Comparison of ENCODE assay signal across 18 cellular contexts in the genomic region with DNA sequence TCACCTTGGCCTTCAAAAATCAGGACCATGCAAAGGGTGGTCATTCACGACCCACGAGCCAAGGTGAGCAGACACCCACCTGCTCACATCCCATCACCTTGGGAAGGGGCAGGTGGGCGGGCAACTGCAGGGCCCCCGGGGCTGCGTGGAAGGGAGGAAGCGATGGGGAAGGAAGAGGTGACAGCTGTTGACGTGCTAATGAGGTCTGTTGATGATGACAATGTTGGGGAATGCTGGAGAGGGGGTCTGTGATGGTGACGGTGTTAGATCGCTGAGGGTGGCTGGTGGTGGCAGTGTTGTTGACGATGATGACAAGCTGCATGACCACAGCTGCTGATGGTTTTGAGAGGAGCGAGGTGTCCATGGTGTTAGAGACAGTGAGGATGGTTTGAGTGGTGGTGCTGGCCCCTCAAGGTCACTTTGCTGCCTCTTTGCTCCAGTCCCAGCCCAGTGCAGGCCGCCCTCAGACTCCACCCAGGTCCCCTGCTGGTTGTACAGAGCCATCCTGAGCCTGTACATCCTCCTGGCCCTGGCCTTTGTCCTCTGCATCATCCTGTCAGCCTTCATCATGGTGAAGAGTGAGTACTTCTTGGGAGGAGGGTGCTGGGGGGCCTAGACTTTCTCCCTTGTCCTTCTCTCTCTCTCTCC.
DNase-seq lines count a peak whose midpoint lies in the region; ATAC-seq lines count a peak whose summit lies in the region.
"Had no signal": no experiment of that assay in that cellular context is flagged by ENCODE, and none has a peak within 500 bp of the region (broad histone marks: within the 10 kb centered on the region; RNA-seq: fewer than 3 reads in every experiment).

No MANE protein-coding gene starts in this region.

- peak overlapping the region; percentile 50 for H3K27ac Mint-ChIP-seq in T-helper 1 cell treated with Interleukin-12 subunit alpha and Interleukin-12 subunit beta and Interleukin-4 antibody, amounts not matched to agents 30 μg/mL and 1 μg/mL, for 36 hours
- peak overlapping the region; percentile 69 for H3K27ac Mint-ChIP-seq in dendritic cell treated with granulocyte-macrophage colony-stimulating factor and Interleukin-4, amounts not matched to agents 40 ng/mL and 50 ng/mL, for 4 days
- peak overlapping the region; percentile 98 for H3K27ac Mint-ChIP-seq in stimulated activated memory B cell treated with anti-CD40 and anti-IgM and Interleukin-4, amounts not matched to agents 10 μg/mL and 1 μg/mL and 100 μg/mL, for 72 hours
- no peak overlapping the region for H3K27ac Mint-ChIP-seq in activated naive CD4-positive, alpha-beta T cell treated with anti-CD3 and anti-CD28 coated beads, Interleukin-2, amount 10 ng/mL, durations not matched to agents 7 days and 5 days

- ATAC-seq in stimulated activated memory B cell treated with anti-CD40 and anti-IgM and Interleukin-4, amounts not matched to agents 10 μg/mL and 1 μg/mL and 100 μg/mL, for 72 hours = no peak

- peaks cover 29% of the 10 kb centered on the region for H3K27me3 Mint-ChIP-seq in T-helper 1 cell treated with Interleukin-12 subunit alpha and Interleukin-12 subunit beta and Interleukin-4 antibody, amounts not matched to agents 30 μg/mL and 1 μg/mL, for 36 hours (ENCODE audit: low read depth)
- H3K27me3 Mint-ChIP-seq in dendritic cell treated with granulocyte-macrophage colony-stimulating factor and Interleukin-4, amounts not matched to agents 40 ng/mL and 50 ng/mL, for 4 days = no peaks in the 10 kb centered on the region
- H3K27me3 Mint-ChIP-seq in stimulated activated memory B cell treated with anti-CD40 and anti-IgM and Interleukin-4, amounts not matched to agents 10 μg/mL and 1 μg/mL and 100 μg/mL, for 72 hours = peaks cover 55% of the 10 kb centered on the region
- peaks cover 61% of the 10 kb centered on the region for H3K27me3 Mint-ChIP-seq in activated naive CD4-positive, alpha-beta T cell treated with anti-CD3 and anti-CD28 coated beads, Interleukin-2, amount 10 ng/mL, durations not matched to agents 7 days and 5 days

- intact Hi-C loops in dendritic cell treated with granulocyte-macrophage colony-stimulating factor and Interleukin-4, amounts not matched to agents 40 ng/mL and 50 ng/mL, for 4 days (cut with micrococcal nuclease) = no loop called here

- no peaks in the 10 kb centered on the region for H3K9me3 Mint-ChIP-seq in T-helper 1 cell treated with Interleukin-12 subunit alpha and Interleukin-12 subunit beta and Interleukin-4 antibody, amounts not matched to agents 30 μg/mL and 1 μg/mL, for 36 hours
- peaks cover 10% of the 10 kb centered on the region for H3K9me3 Mint-ChIP-seq in dendritic cell treated with granulocyte-macrophage colony-stimulating factor and Interleukin-4, amounts not matched to agents 40 ng/mL and 50 ng/mL, for 4 days
- peaks cover 3% of the 10 kb centered on the region for H3K9me3 Mint-ChIP-seq in stimulated activated memory B cell treated with anti-CD40 and anti-IgM and Interleukin-4, amounts not matched to agents 10 μg/mL and 1 μg/mL and 100 μg/mL, for 72 hours
- H3K9me3 Mint-ChIP-seq in activated naive CD4-positive, alpha-beta T cell treated with anti-CD3 and anti-CD28 coated beads, Interleukin-2, amount 10 ng/mL, durations not matched to agents 7 days and 5 days = no peaks in the 10 kb centered on the region

- CTCF ChIA-PET in activated naive CD4-positive, alpha-beta T cell treated with anti-CD3 and anti-CD28 coated beads, Interleukin-2, amount 10 ng/mL, durations not matched to agents 7 days and 5 days (lab: Charles Lee) = interaction anchor here (1.0 to 1.4 kb wide), 3 partner anchors 109 to 129 kb away, joined by 4 to 6 read pairs (median 5); no protein-coding TSS in a partner anchor

- peaks cover 36% of the 10 kb centered on the region for H3K4me1 Mint-ChIP-seq in T-helper 1 cell treated with Interleukin-12 subunit alpha and Interleukin-12 subunit beta and Interleukin-4 antibody, amounts not matched to agents 30 μg/mL and 1 μg/mL, for 36 hours (ENCODE audit: low read depth)
- H3K4me1 Mint-ChIP-seq in dendritic cell treated with granulocyte-macrophage colony-stimulating factor and Interleukin-4, amounts not matched to agents 40 ng/mL and 50 ng/mL, for 4 days (ENCODE audit: low read depth) = peaks cover 82% of the 10 kb centered on the region
- H3K4me1 Mint-ChIP-seq in stimulated activated memory B cell treated with anti-CD40 and anti-IgM and Interleukin-4, amounts not matched to agents 10 μg/mL and 1 μg/mL and 100 μg/mL, for 72 hours = peaks cover 69% of the 10 kb centered on the region
- peaks cover 60% of the 10 kb centered on the region for H3K4me1 Mint-ChIP-seq in activated naive CD4-positive, alpha-beta T cell treated with anti-CD3 and anti-CD28 coated beads, Interleukin-2, amount 10 ng/mL, durations not matched to agents 7 days and 5 days

- no peak overlapping the region for H3K4me3 Mint-ChIP-seq in T-helper 1 cell treated with Interleukin-12 subunit alpha and Interleukin-12 subunit beta and Interleukin-4 antibody, amounts not matched to agents 30 μg/mL and 1 μg/mL, for 36 hours
- H3K4me3 Mint-ChIP-seq in dendritic cell treated with granulocyte-macrophage colony-stimulating factor and Interleukin-4, amounts not matched to agents 40 ng/mL and 50 ng/mL, for 4 days = no peak overlapping the region
- H3K4me3 Mint-ChIP-seq in stimulated activated memory B cell treated with anti-CD40 and anti-IgM and Interleukin-4, amounts not matched to agents 10 μg/mL and 1 μg/mL and 100 μg/mL, for 72 hours = no peak overlapping the region
- H3K4me3 Mint-ChIP-seq in activated naive CD4-positive, alpha-beta T cell treated with anti-CD3 and anti-CD28 coated beads, Interleukin-2, amount 10 ng/mL, durations not matched to agents 7 days and 5 days = no peak overlapping the region

- DNase-seq in T-helper 1 cell = no peak
- DNase-seq in NAMALWA (ENCODE audit: low spot score) = peak; percentile 18
- no peak for DNase-seq in SHP77 treated with DMSO at 0.1 percent for 48 hours (lab: John Stamatoyannopoulos, UW)
- no peak for DNase-seq in DMS53 (lab: John Stamatoyannopoulos, UW)
- no peak for DNase-seq in activated naive CD4-positive, alpha-beta T cell treated with anti-CD3 and anti-CD28 coated beads, Interleukin-2, amount 10 ng/mL, durations not matched to agents 7 days and 5 days
- DNase-seq: activated CD4-positive, alpha-beta T cell treated with anti-CD3 and anti-CD28 coated beads, Interleukin-2, amount 50 U/mL, for 1 hour; caudate nucleus; CD4-positive, alpha-beta memory T cell; effector memory CD4-positive, alpha-beta T cell; mesenchymal stem cell; NCI-H187; NCI-H446 treated with DMSO at 0.1 percent for 48 hours; SJCRH30; stimulated activated CD4-positive, alpha-beta T cell treated with anti-CD3 and anti-CD28 coated beads, Interleukin-4, amount 100 ng/mL, for 1 hour; T-helper 9 cell had no signal

- peaks cover 6% of the 10 kb centered on the region for H3K36me3 Mint-ChIP-seq in T-helper 1 cell treated with Interleukin-12 subunit alpha and Interleukin-12 subunit beta and Interleukin-4 antibody, amounts not matched to agents 30 μg/mL and 1 μg/mL, for 36 hours (ENCODE audit: low read depth)
- H3K36me3 Mint-ChIP-seq in dendritic cell treated with granulocyte-macrophage colony-stimulating factor and Interleukin-4, amounts not matched to agents 40 ng/mL and 50 ng/mL, for 4 days (ENCODE audit: low read depth) = peaks cover 26% of the 10 kb centered on the region
- H3K36me3 Mint-ChIP-seq in stimulated activated memory B cell treated with anti-CD40 and anti-IgM and Interleukin-4, amounts not matched to agents 10 μg/mL and 1 μg/mL and 100 μg/mL, for 72 hours = peaks cover 5% of the 10 kb centered on the region
- peaks cover 8% of the 10 kb centered on the region for H3K36me3 Mint-ChIP-seq in activated naive CD4-positive, alpha-beta T cell treated with anti-CD3 and anti-CD28 coated beads, Interleukin-2, amount 10 ng/mL, durations not matched to agents 7 days and 5 days
